1 cellular context compared by ENCODE assay signal in the genomic region with DNA sequence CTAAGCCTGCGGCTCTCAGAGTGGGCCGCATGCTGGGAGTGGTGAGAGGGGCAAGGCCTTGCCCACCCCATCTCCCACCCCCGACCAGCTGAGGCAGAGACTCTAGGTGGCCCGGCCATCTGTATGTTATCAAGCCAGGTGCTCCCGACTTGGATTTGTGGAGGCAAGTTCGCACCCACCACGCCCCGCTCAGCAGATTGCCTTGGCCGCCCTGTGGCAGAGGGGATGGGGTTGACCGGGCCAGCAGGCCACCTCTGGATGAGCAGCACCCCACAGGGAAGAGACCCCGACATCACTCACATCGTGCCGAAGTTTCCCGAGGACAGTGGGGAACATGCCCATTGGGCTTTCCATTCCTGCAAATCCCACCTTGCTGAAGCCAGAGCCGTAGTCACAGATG.
TF ChIP-seq lines count a peak whose summit lies in the region.

No MANE protein-coding gene starts in this region.

TF ChIP-seq in H1, 55 proteins besides CTCF, POLR2A, EP300 and RAD21:
- TF ChIP-seq, protein P1, sequence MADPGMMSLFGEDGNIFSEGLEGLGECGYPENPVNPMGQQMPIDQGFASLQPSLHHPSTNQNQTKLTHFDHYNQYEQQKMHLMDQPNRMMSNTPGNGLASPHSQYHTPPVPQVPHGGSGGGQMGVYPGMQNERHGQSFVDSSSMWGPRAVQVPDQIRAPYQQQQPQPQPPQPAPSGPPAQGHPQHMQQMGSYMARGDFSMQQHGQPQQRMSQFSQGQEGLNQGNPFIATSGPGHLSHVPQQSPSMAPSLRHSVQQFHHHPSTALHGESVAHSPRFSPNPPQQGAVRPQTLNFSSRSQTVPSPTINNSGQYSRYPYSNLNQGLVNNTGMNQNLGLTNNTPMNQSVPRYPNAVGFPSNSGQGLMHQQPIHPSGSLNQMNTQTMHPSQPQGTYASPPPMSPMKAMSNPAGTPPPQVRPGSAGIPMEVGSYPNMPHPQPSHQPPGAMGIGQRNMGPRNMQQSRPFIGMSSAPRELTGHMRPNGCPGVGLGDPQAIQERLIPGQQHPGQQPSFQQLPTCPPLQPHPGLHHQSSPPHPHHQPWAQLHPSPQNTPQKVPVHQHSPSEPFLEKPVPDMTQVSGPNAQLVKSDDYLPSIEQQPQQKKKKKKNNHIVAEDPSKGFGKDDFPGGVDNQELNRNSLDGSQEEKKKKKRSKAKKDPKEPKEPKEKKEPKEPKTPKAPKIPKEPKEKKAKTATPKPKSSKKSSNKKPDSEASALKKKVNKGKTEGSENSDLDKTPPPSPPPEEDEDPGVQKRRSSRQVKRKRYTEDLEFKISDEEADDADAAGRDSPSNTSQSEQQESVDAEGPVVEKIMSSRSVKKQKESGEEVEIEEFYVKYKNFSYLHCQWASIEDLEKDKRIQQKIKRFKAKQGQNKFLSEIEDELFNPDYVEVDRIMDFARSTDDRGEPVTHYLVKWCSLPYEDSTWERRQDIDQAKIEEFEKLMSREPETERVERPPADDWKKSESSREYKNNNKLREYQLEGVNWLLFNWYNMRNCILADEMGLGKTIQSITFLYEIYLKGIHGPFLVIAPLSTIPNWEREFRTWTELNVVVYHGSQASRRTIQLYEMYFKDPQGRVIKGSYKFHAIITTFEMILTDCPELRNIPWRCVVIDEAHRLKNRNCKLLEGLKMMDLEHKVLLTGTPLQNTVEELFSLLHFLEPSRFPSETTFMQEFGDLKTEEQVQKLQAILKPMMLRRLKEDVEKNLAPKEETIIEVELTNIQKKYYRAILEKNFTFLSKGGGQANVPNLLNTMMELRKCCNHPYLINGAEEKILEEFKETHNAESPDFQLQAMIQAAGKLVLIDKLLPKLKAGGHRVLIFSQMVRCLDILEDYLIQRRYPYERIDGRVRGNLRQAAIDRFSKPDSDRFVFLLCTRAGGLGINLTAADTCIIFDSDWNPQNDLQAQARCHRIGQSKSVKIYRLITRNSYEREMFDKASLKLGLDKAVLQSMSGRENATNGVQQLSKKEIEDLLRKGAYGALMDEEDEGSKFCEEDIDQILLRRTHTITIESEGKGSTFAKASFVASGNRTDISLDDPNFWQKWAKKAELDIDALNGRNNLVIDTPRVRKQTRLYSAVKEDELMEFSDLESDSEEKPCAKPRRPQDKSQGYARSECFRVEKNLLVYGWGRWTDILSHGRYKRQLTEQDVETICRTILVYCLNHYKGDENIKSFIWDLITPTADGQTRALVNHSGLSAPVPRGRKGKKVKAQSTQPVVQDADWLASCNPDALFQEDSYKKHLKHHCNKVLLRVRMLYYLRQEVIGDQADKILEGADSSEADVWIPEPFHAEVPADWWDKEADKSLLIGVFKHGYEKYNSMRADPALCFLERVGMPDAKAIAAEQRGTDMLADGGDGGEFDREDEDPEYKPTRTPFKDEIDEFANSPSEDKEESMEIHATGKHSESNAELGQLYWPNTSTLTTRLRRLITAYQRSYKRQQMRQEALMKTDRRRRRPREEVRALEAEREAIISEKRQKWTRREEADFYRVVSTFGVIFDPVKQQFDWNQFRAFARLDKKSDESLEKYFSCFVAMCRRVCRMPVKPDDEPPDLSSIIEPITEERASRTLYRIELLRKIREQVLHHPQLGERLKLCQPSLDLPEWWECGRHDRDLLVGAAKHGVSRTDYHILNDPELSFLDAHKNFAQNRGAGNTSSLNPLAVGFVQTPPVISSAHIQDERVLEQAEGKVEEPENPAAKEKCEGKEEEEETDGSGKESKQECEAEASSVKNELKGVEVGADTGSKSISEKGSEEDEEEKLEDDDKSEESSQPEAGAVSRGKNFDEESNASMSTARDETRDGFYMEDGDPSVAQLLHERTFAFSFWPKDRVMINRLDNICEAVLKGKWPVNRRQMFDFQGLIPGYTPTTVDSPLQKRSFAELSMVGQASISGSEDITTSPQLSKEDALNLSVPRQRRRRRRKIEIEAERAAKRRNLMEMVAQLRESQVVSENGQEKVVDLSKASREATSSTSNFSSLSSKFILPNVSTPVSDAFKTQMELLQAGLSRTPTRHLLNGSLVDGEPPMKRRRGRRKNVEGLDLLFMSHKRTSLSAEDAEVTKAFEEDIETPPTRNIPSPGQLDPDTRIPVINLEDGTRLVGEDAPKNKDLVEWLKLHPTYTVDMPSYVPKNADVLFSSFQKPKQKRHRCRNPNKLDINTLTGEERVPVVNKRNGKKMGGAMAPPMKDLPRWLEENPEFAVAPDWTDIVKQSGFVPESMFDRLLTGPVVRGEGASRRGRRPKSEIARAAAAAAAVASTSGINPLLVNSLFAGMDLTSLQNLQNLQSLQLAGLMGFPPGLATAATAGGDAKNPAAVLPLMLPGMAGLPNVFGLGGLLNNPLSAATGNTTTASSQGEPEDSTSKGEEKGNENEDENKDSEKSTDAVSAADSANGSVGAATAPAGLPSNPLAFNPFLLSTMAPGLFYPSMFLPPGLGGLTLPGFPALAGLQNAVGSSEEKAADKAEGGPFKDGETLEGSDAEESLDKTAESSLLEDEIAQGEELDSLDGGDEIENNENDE (IDR thresholded peaks at IDR 0.05; ENCODE audit: insufficient replicate concordance, low read length) = no peak
- no peak for TF ChIP-seq GABPA (IDR thresholded peaks at IDR 0.05; ENCODE audit: borderline replicate concordance, insufficient read depth, low read length)
- TF ChIP-seq ATF2 (IDR thresholded peaks at IDR 0.05; ENCODE audit: low read length) = no peak
- TF ChIP-seq BCL11A (IDR thresholded peaks at IDR 0.05; ENCODE audit: low read depth in 2 of 2, low read length in 2 of 2) = no peak
- TF ChIP-seq FOSL1 (IDR thresholded peaks at IDR 0.05; ENCODE audit: insufficient read depth, low read depth, low read length) = no peak
- TF ChIP-seq TEAD4 (IDR thresholded peaks at IDR 0.05; ENCODE audit: low read depth, low read length) = no peak
- no peak for TF ChIP-seq EGR1 (IDR thresholded peaks at IDR 0.05; ENCODE audit: borderline replicate concordance, low read depth, low read length)
- no peak for TF ChIP-seq SIN3A (conservative IDR thresholded peaks at IDR 0.05 in 1 of 2, IDR thresholded peaks at IDR 0.05 in 1 of 2; ENCODE audit: low read depth in 1 of 2, low read length in 2 of 2)
- TF ChIP-seq KDM4A (IDR thresholded peaks at IDR 0.05; ENCODE audit: low read depth, low read length, severe bottlenecking) = no peak
- no peak for TF ChIP-seq YY1 (IDR thresholded peaks at IDR 0.05; ENCODE audit: low read depth, low read length)
- no peak for TF ChIP-seq SP4 (IDR thresholded peaks at IDR 0.05; ENCODE audit: low read length)
- TF ChIP-seq NANOG (IDR thresholded peaks at IDR 0.05; ENCODE audit: insufficient read depth, low read depth, low read length, poor library complexity, severe bottlenecking) = no peak
- TF ChIP-seq TBP (IDR thresholded peaks at IDR 0.05; ENCODE audit: low read depth, low read length) = no peak
- no peak for TF ChIP-seq JUN (IDR thresholded peaks at IDR 0.05; ENCODE audit: low read depth, low read length)
- no peak for TF ChIP-seq BACH1 (IDR thresholded peaks at IDR 0.05; ENCODE audit: low read length)
- no peak for TF ChIP-seq CHD2 (IDR thresholded peaks at IDR 0.05; ENCODE audit: low read length)
TF ChIP-seq in H1: peak in this region for 0.
